11 cellular contexts compared by ENCODE assay signal in genomic region chr18:32468147-32468845, GRCh38. TPM values are rescaled to one million over a fixed set of nuclear protein-coding genes. Genes with fewer than 3 reads are reported as not detected.
DNase-seq lines count a peak whose midpoint lies in the region; ATAC-seq and TF ChIP-seq lines count a peak whose summit lies in the region.
"Had no signal": no experiment of that assay in that cellular context is flagged by ENCODE, and none has a peak within 500 bp of the region (broad histone marks: within the 10 kb centered on the region; RNA-seq: fewer than 3 reads in every experiment).

No MANE protein-coding gene starts in this region.

- peaks cover 10% of the 10 kb centered on the region for H3K27me3 ChIP-seq in cardiac muscle cell
- peaks cover 0 to 4% of the 10 kb centered on the region in 2 donors for H3K27me3 ChIP-seq in duodenal mucosa (ENCODE audit: control insufficient read depth in 1 of 2, insufficient read depth in 2 of 2, low read length in 2 of 2)
- H3K27me3 ChIP-seq in vagina, result no peaks in the 10 kb centered on the region

- peak overlapping the region; percentile 39 to 42 for H3K9ac ChIP-seq in duodenal mucosa (ENCODE audit: low read depth in 1 of 2, low read length in 2 of 2)

- peaks cover 8% of the 10 kb centered on the region for H3K27me3 Mint-ChIP-seq in nephron (ENCODE audit: low read depth)
- peaks cover 58% of the 10 kb centered on the region for H3K27me3 Mint-ChIP-seq in activated T-helper 1 cell treated with anti-CD3 and anti-CD28 coated beads, Interleukin-12 subunit alpha, Interleukin-12 subunit beta, Interleukin-2, Interleukin-4 antibody, amounts not matched to agents 30 ng/mL and 10 ng/mL and 1 ng/mL, durations not matched to agents 14 hours and 24 hours and 36 hours (ENCODE audit: insufficient read depth)

- H3K9me3 ChIP-seq in cardiac muscle cell (ENCODE audit: low read depth) (no peaks in the 10 kb centered on the region), duodenal mucosa (ENCODE audit: control insufficient read depth in 1 of 2, low read length in 2 of 2) (no peaks in the 10 kb centered on the region), vagina (no peaks in the 10 kb centered on the region)

- no peak for TF ChIP-seq POLR2A in vagina (IDR thresholded peaks at IDR 0.05)

- intact Hi-C loops in cardiac septum (cut with DNase I) (loop anchor here (5.0 kb wide), 1 partner anchor 46 kb away; no protein-coding TSS in a partner anchor), vagina (cut with DNase I) (no loop called here)
- intact Hi-C loops in activated T-helper 1 cell treated with anti-CD3 and anti-CD28 coated beads, Interleukin-12 subunit alpha, Interleukin-12 subunit beta, Interleukin-2, Interleukin-4 antibody, amounts not matched to agents 30 ng/mL and 10 ng/mL and 1 ng/mL, durations not matched to agents 14 hours and 24 hours and 36 hours (cut with micrococcal nuclease), result no loop called here

- peaks cover 8% of the 10 kb centered on the region for H3K36me3 Mint-ChIP-seq in nephron (ENCODE audit: low read depth)
- no peaks in the 10 kb centered on the region for H3K36me3 Mint-ChIP-seq in activated T-helper 1 cell treated with anti-CD3 and anti-CD28 coated beads, Interleukin-12 subunit alpha, Interleukin-12 subunit beta, Interleukin-2, Interleukin-4 antibody, amounts not matched to agents 30 ng/mL and 10 ng/mL and 1 ng/mL, durations not matched to agents 14 hours and 24 hours and 36 hours (ENCODE audit: low read depth)

- ATAC-seq in GM18511 (IDR thresholded peaks at IDR 0.05; ENCODE audit: unreplicated experiment), result no peak
- no peak for ATAC-seq in GM19467 (IDR thresholded peaks at IDR 0.05; ENCODE audit: unreplicated experiment)

- DNase-seq in cardiac muscle cell (ENCODE audit: low read depth in 1 of 2, low spot score in 1 of 2), result no peak
- DNase-seq in cardiac septum (ENCODE audit: low spot score), result no peak
- DNase-seq in vagina (ENCODE audit: extremely low spot score in 2 of 2), result no peak
- no peak for DNase-seq in activated T-helper 1 cell treated with anti-CD3 and anti-CD28 coated beads, Interleukin-12 subunit alpha, Interleukin-12 subunit beta, Interleukin-2, Interleukin-4 antibody, amounts not matched to agents 30 ng/mL and 10 ng/mL and 1 ng/mL, durations not matched to agents 14 hours and 24 hours and 36 hours (ENCODE audit: low spot score)
- DNase-seq: effector CD4-positive, alpha-beta T cell; NCI-H1930 had no signal

- H3K36me3 ChIP-seq in cardiac muscle cell, result no peaks in the 10 kb centered on the region
- H3K36me3 ChIP-seq in duodenal mucosa (ENCODE audit: control insufficient read depth in 1 of 2, insufficient read depth in 2 of 2, low read length in 2 of 2), result no peaks in the 10 kb centered on the region
- no peaks in the 10 kb centered on the region for H3K36me3 ChIP-seq in vagina

- peak overlapping the region; percentile 86 to 98 (median 96) for H3K4me3 Mint-ChIP-seq in nephron
- H3K4me3 Mint-ChIP-seq in activated T-helper 1 cell treated with anti-CD3 and anti-CD28 coated beads, Interleukin-12 subunit alpha, Interleukin-12 subunit beta, Interleukin-2, Interleukin-4 antibody, amounts not matched to agents 30 ng/mL and 10 ng/mL and 1 ng/mL, durations not matched to agents 14 hours and 24 hours and 36 hours, result no peak overlapping the region

- H3K4me1 ChIP-seq in cardiac muscle cell (ENCODE audit: low read depth) (peaks cover 19% of the 10 kb centered on the region), duodenal mucosa (ENCODE audit: control insufficient read depth in 1 of 2, insufficient read depth in 2 of 2, low read length in 2 of 2) (peaks cover 23 to 24% of the 10 kb centered on the region in 2 donors), vagina (peaks cover 26% of the 10 kb centered on the region)

- TF ChIP-seq CTCF in cardiac muscle cell (IDR thresholded peaks at IDR 0.05; ENCODE audit: low read depth, low read length) (no peak), nephron (IDR thresholded peaks at IDR 0.05; ENCODE audit: unreplicated experiment in 3 of 3) (no peak), vagina (IDR thresholded peaks at IDR 0.05) (no peak)

- H3K4me3 ChIP-seq in cardiac muscle cell (peak overlapping the region; percentile 100), duodenal mucosa (ENCODE audit: low read depth in 1 of 2, low read length in 2 of 2) (peak overlapping the region; percentile 72 to 77), vagina (peak overlapping the region; percentile 68 to 81)

- H3K9me3 Mint-ChIP-seq in nephron, result no peaks in the 10 kb centered on the region
- H3K9me3 Mint-ChIP-seq in activated T-helper 1 cell treated with anti-CD3 and anti-CD28 coated beads, Interleukin-12 subunit alpha, Interleukin-12 subunit beta, Interleukin-2, Interleukin-4 antibody, amounts not matched to agents 30 ng/mL and 10 ng/mL and 1 ng/mL, durations not matched to agents 14 hours and 24 hours and 36 hours, result no peaks in the 10 kb centered on the region

- peaks cover 16% of the 10 kb centered on the region for H3K4me1 Mint-ChIP-seq in nephron
- H3K4me1 Mint-ChIP-seq in activated T-helper 1 cell treated with anti-CD3 and anti-CD28 coated beads, Interleukin-12 subunit alpha, Interleukin-12 subunit beta, Interleukin-2, Interleukin-4 antibody, amounts not matched to agents 30 ng/mL and 10 ng/mL and 1 ng/mL, durations not matched to agents 14 hours and 24 hours and 36 hours (ENCODE audit: low read depth), result peaks cover 31% of the 10 kb centered on the region

- H3K27ac Mint-ChIP-seq in nephron, result peak overlapping the region; percentile 12 to 87 (median 46)
- H3K27ac Mint-ChIP-seq in activated T-helper 1 cell treated with anti-CD3 and anti-CD28 coated beads, Interleukin-12 subunit alpha, Interleukin-12 subunit beta, Interleukin-2, Interleukin-4 antibody, amounts not matched to agents 30 ng/mL and 10 ng/mL and 1 ng/mL, durations not matched to agents 14 hours and 24 hours and 36 hours, result no peak overlapping the region

- H3K27ac ChIP-seq in cardiac muscle cell, result peak overlapping the region; percentile 42
- H3K27ac ChIP-seq in duodenal mucosa (ENCODE audit: low read depth, low read length), result no peak overlapping the region
- peak overlapping the region; percentile 85 for H3K27ac ChIP-seq in vagina
- H3K27ac ChIP-seq: SK-N-MC had no signal

RNA-seq across cellular contexts. Expression of gene GAREM1, which starts 2.4 kb away (rescaled TPM):
- total RNA-seq in cardiac muscle cell (9.1 and 14.2 TPM in 2 replicates), cardiac septum (10.0 TPM), vagina (15.7 TPM)
- polyA plus RNA-seq in cardiac muscle cell, result 17.3 and 23.2 TPM in 2 replicates
- total RNA-seq in activated T-helper 1 cell treated with anti-CD3 and anti-CD28 coated beads, Interleukin-12 subunit alpha, Interleukin-12 subunit beta, Interleukin-2, Interleukin-4 antibody, amounts not matched to agents 30 ng/mL and 10 ng/mL and 1 ng/mL, durations not matched to agents 14 hours and 24 hours and 36 hours, result not detected in 2 replicates

Comparison
In these comparisons a context has a peak if more than half of its experiments do, and no peak if none do; other contexts are left out.
1. RNA of gene GAREM1, which starts 2.4 kb away (total RNA-seq): 15.7 TPM in vagina (single experiment), 9.1 to 14.2 TPM in cardiac muscle cell and 10.0 TPM in cardiac septum (single experiment); not detected in activated T-helper 1 cell treated with anti-CD3 and anti-CD28 coated beads, Interleukin-12 subunit alpha, Interleukin-12 subunit beta, Interleukin-2, Interleukin-4 antibody, amounts not matched to agents 30 ng/mL and 10 ng/mL and 1 ng/mL, durations not matched to agents 14 hours and 24 hours and 36 hours; every median in the first group is over 10 times any median in the second.
2. Peak in every context shown above with its lines, with median percentiles within 50 percentile points of each other: H3K4me3 ChIP-seq.